In genomic region chr1:15151377-15151806, GRCh38 we compare ENCODE assay signal across 1 cellular context.
TF ChIP-seq lines count a peak whose summit lies in the region.

No MANE protein-coding gene starts in this region.

TF ChIP-seq in A549, 52 proteins besides CTCF, POLR2A, EP300 and RAD21 (continued from another document):
- no peak for TF ChIP-seq HMGXB4 (CRISPR knock-in tag; IDR thresholded peaks at IDR 0.05; ENCODE audit: borderline replicate concordance)
- TF ChIP-seq FOSL2 (IDR thresholded peaks at IDR 0.05) = no peak
- TF ChIP-seq FOSL2 (CRISPR knock-in tag; IDR thresholded peaks at IDR 0.05) = no peak
- no peak for TF ChIP-seq TFCP2L1 (CRISPR knock-in tag; IDR thresholded peaks at IDR 0.05)
- TF ChIP-seq MAFK (IDR thresholded peaks at IDR 0.05; ENCODE audit: partially characterized antibody) = no peak
- no peak for TF ChIP-seq ZFP36 (IDR thresholded peaks at IDR 0.05; ENCODE audit: borderline replicate concordance, partially characterized antibody)
- no peak for TF ChIP-seq MYC (IDR thresholded peaks at IDR 0.05; ENCODE audit: borderline replicate concordance, low read length)
- no peak for TF ChIP-seq EHF (CRISPR knock-in tag; IDR thresholded peaks at IDR 0.05)
- no peak for TF ChIP-seq GATA3 (IDR thresholded peaks at IDR 0.05; ENCODE audit: borderline replicate concordance)
